ENCODE assay signal across 17 cellular contexts in the genomic region with DNA sequence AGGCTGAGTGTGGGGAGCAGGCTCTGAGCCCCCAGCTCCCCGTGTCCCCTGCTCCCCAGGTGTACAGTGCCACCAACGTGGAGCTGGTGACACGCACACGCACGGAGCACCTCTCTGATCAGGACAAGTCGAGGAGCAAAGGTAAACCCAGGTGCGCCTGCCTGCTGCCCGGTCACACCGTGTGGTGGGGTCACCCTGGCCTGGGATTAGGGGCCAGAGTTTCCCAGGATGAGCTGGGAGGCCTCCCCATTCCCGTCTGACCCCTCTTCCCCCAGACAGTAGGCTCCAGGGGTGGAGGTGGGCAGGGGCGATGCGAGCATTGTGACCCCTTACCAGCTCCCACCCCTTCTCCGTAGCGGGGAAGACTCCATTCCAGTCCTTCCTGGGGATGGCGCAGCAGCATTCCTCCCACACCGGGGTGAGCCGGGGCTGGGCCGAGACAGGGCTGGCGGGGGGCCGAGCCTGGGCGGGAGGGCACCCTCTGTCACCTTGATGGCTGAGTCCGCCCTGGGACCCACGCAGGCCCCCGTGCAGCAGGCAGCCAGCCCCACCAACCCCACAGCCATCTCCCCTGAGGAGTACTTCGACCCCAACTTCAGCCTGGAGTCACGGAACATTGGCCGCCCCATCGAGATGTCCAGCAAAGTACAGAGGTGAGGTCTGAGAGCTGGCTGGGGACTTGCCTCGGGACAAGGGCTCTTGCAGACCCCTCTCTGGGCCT. TPM values are rescaled to one million over a fixed set of nuclear protein-coding genes. Genes with fewer than 3 reads are reported as not detected.
DNase-seq lines count a peak whose midpoint lies in the region; ATAC-seq and TF ChIP-seq lines count a peak whose summit lies in the region.
"Had no signal": no experiment of that assay in that cellular context is flagged by ENCODE, and none has a peak within 500 bp of the region (broad histone marks: within the 10 kb centered on the region; RNA-seq: fewer than 3 reads in every experiment).

No MANE protein-coding gene starts in this region.

- DNase-seq in cardiac septum (ENCODE audit: low spot score), result peak; percentile 59
- no peak for DNase-seq in left cardiac atrium
- DNase-seq in RWPE2 (ENCODE audit: low spot score), result peak; percentile 52
- peak; percentile 35 for DNase-seq in lower lobe of right lung
- DNase-seq in upper lobe of right lung, result peak; percentile 54
- no peak for DNase-seq in G401 (ENCODE audit: low spot score)
- DNase-seq: ACHN; CD8-positive, alpha-beta memory T cell; GM23248; Karpas-422; NCI-H1417 treated with DMSO at 0.1 percent for 48 hours; NCI-H2029 treated with DMSO at 0.1 percent for 48 hours; NCI-H510A; SIG-M5 had no signal

- ATAC-seq in left cardiac atrium (no peak), RWPE2 (ENCODE audit: low read depth) (no peak), lower lobe of right lung (no peak), upper lobe of right lung (no peak), HG02759 (IDR thresholded peaks at IDR 0.05; ENCODE audit: unreplicated experiment) (no peak)
- ATAC-seq: Panc1 had no signal

- H3K9me3 ChIP-seq in RWPE2 (ENCODE audit: severe bottlenecking) (peaks cover 13% of the 10 kb centered on the region), lower lobe of right lung (peaks cover 12% of the 10 kb centered on the region), upper lobe of right lung (peaks cover 6% of the 10 kb centered on the region)

- peaks cover 50% of the 10 kb centered on the region for H3K36me3 ChIP-seq in RWPE2 (ENCODE audit: low read depth)
- peaks cover 67% of the 10 kb centered on the region for H3K36me3 ChIP-seq in lower lobe of right lung
- peaks cover 44% of the 10 kb centered on the region for H3K36me3 ChIP-seq in upper lobe of right lung

- no peaks in the 10 kb centered on the region for H3K27me3 ChIP-seq in RWPE2 (ENCODE audit: insufficient read depth, poor library complexity, severe bottlenecking)
- H3K27me3 ChIP-seq in lower lobe of right lung (ENCODE audit: low read depth), result no peaks in the 10 kb centered on the region
- H3K27me3 ChIP-seq in upper lobe of right lung, result no peaks in the 10 kb centered on the region

- H3K27ac ChIP-seq in RWPE2 (ENCODE audit: poor library complexity, severe bottlenecking) (no peak overlapping the region), lower lobe of right lung (no peak overlapping the region), upper lobe of right lung (no peak overlapping the region)
- H3K27ac ChIP-seq: GM23248, HL-60 had no signal

- in situ Hi-C loops in G401 (cut with HindIII; ENCODE audit: low sequenced_read_pairs), result no loop called here

- H3K4me3 ChIP-seq in RWPE2 (ENCODE audit: severe bottlenecking), result no peak overlapping the region
- H3K4me3 ChIP-seq in lower lobe of right lung, result no peak overlapping the region
- no peak overlapping the region for H3K4me3 ChIP-seq in upper lobe of right lung
- H3K4me3 ChIP-seq: GM23248 had no signal

- H3K4me1 ChIP-seq in RWPE2 (ENCODE audit: insufficient read depth, poor library complexity, severe bottlenecking) (peaks cover 10% of the 10 kb centered on the region), lower lobe of right lung (peaks cover 26% of the 10 kb centered on the region), upper lobe of right lung (peaks cover 24% of the 10 kb centered on the region)

- no peak for TF ChIP-seq CTCF in RWPE2 (IDR thresholded peaks at IDR 0.05; ENCODE audit: poor library complexity, severe bottlenecking)
- TF ChIP-seq CTCF in lower lobe of right lung (IDR thresholded peaks at IDR 0.05), result no peak
- TF ChIP-seq CTCF in upper lobe of right lung (IDR thresholded peaks at IDR 0.05), result no peak

- intact Hi-C loops in cardiac septum (cut with DNase I) (loop anchor here (5.0 kb wide), 1 partner anchor 32 kb away; a partner anchor contains a TSS), left cardiac atrium (cut with DNase I) (no loop called here), lower lobe of right lung (cut with DNase I) (no loop called here), upper lobe of right lung (cut with DNase I) (no loop called here)

RNA-seq across cellular contexts. Expression of a gene that starts 3.7 kb away (rescaled TPM):
- total RNA-seq in cardiac septum (22.3 TPM), left cardiac atrium (10 to 100 TPM; 18.1 to 22.2 TPM), lower lobe of right lung (37.7 TPM), upper lobe of right lung (36.4 TPM)
- 1.5 and 1.8 TPM in 2 replicates for total RNA-seq in G401 (2014; rRNA removed; shearing (Covaris generic))

RNA-seq across cellular contexts. Expression of a gene that starts 10.5 kb away (rescaled TPM):
- total RNA-seq in cardiac septum, result 20.0 TPM
- total RNA-seq in left cardiac atrium, result 10 to 100 TPM; 22.1 to 22.6 TPM
- total RNA-seq in lower lobe of right lung, result 66.9 TPM
- total RNA-seq in upper lobe of right lung, result 59.4 TPM
- total RNA-seq in G401 (2014; rRNA removed; shearing (Covaris generic)), result 25.2 and 40.3 TPM in 2 replicates

RNA-seq across cellular contexts. Expression of a gene that starts 33.4 kb away (rescaled TPM):
- total RNA-seq in cardiac septum (43.1 TPM), left cardiac atrium (10 to 100 TPM; 51.6 to 52.6 TPM), lower lobe of right lung (101 TPM), upper lobe of right lung (98.4 TPM)
- total RNA-seq in G401 (2014; rRNA removed; shearing (Covaris generic)), result 35.1 and 48.8 TPM in 2 replicates

RNA-seq across cellular contexts. Expression of a gene that starts 53.7 kb away (rescaled TPM):
- total RNA-seq in cardiac septum (61.6 TPM), left cardiac atrium (10 to 100 TPM; 54.5 to 59.3 TPM), lower lobe of right lung (86.6 TPM), upper lobe of right lung (69.3 TPM)
- 15.2 and 19.4 TPM in 2 replicates for total RNA-seq in G401 (2014; rRNA removed; shearing (Covaris generic))

Comparison
In these comparisons a context has a peak if more than half of its experiments do, and no peak if none do; other contexts are left out.
1. DNase-seq: peak in cardiac septum (single experiment), RWPE2 (single experiment), lower lobe of right lung (single experiment) and upper lobe of right lung (single experiment); none in left cardiac atrium (single experiment) and G401 (single experiment).